1 cellular context compared by ENCODE assay signal in the genomic region with DNA sequence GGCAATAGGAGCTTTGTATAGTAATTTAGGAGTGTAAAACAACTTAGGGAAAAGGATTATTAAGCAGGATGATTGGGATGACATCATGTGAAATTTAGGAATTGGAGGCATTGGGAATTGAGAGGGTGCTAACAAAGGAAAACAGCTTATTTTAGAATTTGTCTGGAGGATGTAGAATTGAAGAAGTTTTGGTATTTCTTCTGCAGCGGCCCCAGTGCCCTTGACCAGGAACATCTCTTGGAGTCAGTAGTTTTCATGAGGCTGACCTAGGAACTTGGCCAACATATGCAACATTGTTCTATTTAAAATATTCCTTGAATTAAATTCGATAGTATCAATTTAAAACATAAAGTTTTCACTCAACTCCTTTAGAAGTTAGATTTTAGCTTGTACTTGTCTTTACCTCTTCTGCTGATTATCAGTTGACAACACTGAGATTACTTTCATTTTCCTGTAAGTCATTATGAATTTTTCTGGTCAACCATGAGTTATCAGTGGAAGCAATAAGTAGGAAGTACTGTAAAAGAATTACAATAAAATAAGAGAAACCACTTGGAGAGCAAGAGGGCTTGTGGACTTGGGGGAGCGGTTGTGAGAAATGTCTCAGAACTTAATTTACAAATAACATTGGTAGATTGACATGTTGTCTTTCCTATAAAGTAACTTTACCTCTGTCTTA.
TF ChIP-seq lines count a peak whose summit lies in the region.

No MANE protein-coding gene starts in this region.

TF ChIP-seq in HepG2, 621 proteins besides CTCF, POLR2A, EP300 and RAD21:
- TF ChIP-seq ZNF3 (CRISPR knock-in tag; IDR thresholded peaks at IDR 0.05) (no peak), ATF7 (IDR thresholded peaks at IDR 0.05) (peak; percentile 50; the same call in 1 of the 2 replicates), ATF7 (CRISPR knock-in tag; IDR thresholded peaks at IDR 0.05) (no peak)
